22 cellular contexts compared by ENCODE assay signal in the genomic region with DNA sequence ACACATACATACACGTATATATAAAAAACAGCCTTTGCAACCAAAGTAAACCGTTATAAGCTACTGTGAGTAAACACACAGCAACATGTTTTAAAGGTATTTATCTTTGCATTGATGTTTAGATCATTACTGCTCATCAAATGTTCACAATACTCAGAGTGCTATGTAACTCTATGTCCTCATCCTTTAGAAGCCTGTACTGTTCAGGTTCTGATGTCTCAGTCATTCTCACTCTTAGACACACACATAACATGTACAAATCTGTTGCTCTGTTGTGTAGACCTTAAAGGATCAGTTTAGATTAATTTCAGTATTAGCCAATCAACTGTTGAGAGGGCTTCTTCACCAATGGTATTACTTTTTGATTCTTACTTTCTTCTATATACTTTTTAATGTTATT.
DNase-seq lines count a peak whose midpoint lies in the region; ATAC-seq and TF ChIP-seq lines count a peak whose summit lies in the region.
"Had no signal": no experiment of that assay in that cellular context is flagged by ENCODE, and none has a peak within 500 bp of the region (broad histone marks: within the 10 kb centered on the region; RNA-seq: fewer than 3 reads in every experiment).

No MANE protein-coding gene starts in this region.

- no peak for TF ChIP-seq EP300 in transverse colon (IDR thresholded peaks at IDR 0.05; ENCODE audit: low read depth)

- no peaks in the 10 kb centered on the region for H3K9me3 ChIP-seq in left ventricle myocardium inferior (replicated peaks)
- no peaks in the 10 kb centered on the region for H3K9me3 ChIP-seq in right atrium auricular region
- H3K9me3 ChIP-seq in transverse colon: no peaks in the 10 kb centered on the region
- H3K9me3 ChIP-seq in Caco-2: no peaks in the 10 kb centered on the region
- H3K9me3 ChIP-seq: A549, HAP-1, Peyer's patch had no signal

- H3K4me3 Mint-ChIP-seq in activated T-helper 17 cell treated with anti-CD3 and anti-CD28 coated beads, Interleukin-2, amount 50 U/mL, for 72 hours: peak overlapping the region; percentile 33
- no peak overlapping the region for H3K4me3 Mint-ChIP-seq in natural killer cell
- no peak overlapping the region for H3K4me3 Mint-ChIP-seq in Caco-2 (ENCODE audit: unreplicated experiment)

- intact Hi-C loops in left ventricle myocardium inferior (cut with micrococcal nuclease): loop anchor here (5.0 kb wide), 1 partner anchor 83 kb away; no protein-coding TSS in a partner anchor
- intact Hi-C loops in natural killer cell (cut with micrococcal nuclease): no loop called here
- intact Hi-C loops in transverse colon (cut with DNase I; ENCODE audit: low total_unique reads): no loop called here
- intact Hi-C loops in Caco-2 (cut with micrococcal nuclease; ENCODE audit: unreplicated experiment): loop anchor here (5.0 kb wide), 1 partner anchor 1708 kb away; no protein-coding TSS in a partner anchor

- DNase-seq in left ventricle myocardium inferior (no peak), right atrium auricular region (ENCODE audit: low spot score) (no peak), natural killer cell (no peak), transverse colon (no peak), GM10266 (ENCODE audit: extremely low spot score) (no peak), Caco-2 (no peak)
- DNase-seq: CD4-positive, CD25-positive, alpha-beta regulatory T cell; COR-L47; DMS 273 treated with DMSO at 0.1 percent for 48 hours; DMS79 treated with DMSO at 0.1 percent for 48 hours; NCI-H1105 treated with DMSO at 0.1 percent for 48 hours; NCI-H2081; NCI-H2171; NCI-H345; NCI-H524 treated with DMSO at 0.1 percent for 48 hours; NCI-H82; Peyer's patch had no signal

- H3K27me3 Mint-ChIP-seq in activated T-helper 17 cell treated with anti-CD3 and anti-CD28 coated beads, Interleukin-2, amount 50 U/mL, for 72 hours: no peaks in the 10 kb centered on the region
- H3K27me3 Mint-ChIP-seq in natural killer cell (ENCODE audit: low read depth in 2 of 2) (no peaks in the 10 kb centered on the region), Caco-2 (ENCODE audit: insufficient read depth, unreplicated experiment) (no peaks in the 10 kb centered on the region)
- H3K27me3 Mint-ChIP-seq: CD4-positive, CD25-positive, alpha-beta regulatory T cell had no signal

- no peak for TF ChIP-seq POLR2A in transverse colon (IDR thresholded peaks at IDR 0.05)

- 71 to 79% methylated on average over 2 of the region's 2 CpGs for WGBS in transverse colon (ENCODE audit: low coverage in 1 of 2), 2 donors

- POLR2A ChIA-PET in Caco-2 (lab: Charles Lee): no interaction called here

- peaks cover 5% of the 10 kb centered on the region for H3K36me3 Mint-ChIP-seq in activated T-helper 17 cell treated with anti-CD3 and anti-CD28 coated beads, Interleukin-2, amount 50 U/mL, for 72 hours (ENCODE audit: low read depth)
- H3K36me3 Mint-ChIP-seq in natural killer cell (no peaks in the 10 kb centered on the region), Caco-2 (ENCODE audit: insufficient read depth, unreplicated experiment) (peaks cover 10% of the 10 kb centered on the region)
- H3K36me3 Mint-ChIP-seq: CD4-positive, CD25-positive, alpha-beta regulatory T cell had no signal

- H3K9me3 Mint-ChIP-seq in activated T-helper 17 cell treated with anti-CD3 and anti-CD28 coated beads, Interleukin-2, amount 50 U/mL, for 72 hours: no peaks in the 10 kb centered on the region
- no peaks in the 10 kb centered on the region for H3K9me3 Mint-ChIP-seq in natural killer cell
- no peaks in the 10 kb centered on the region for H3K9me3 Mint-ChIP-seq in Caco-2 (ENCODE audit: unreplicated experiment)
- H3K9me3 Mint-ChIP-seq: CD4-positive, CD25-positive, alpha-beta regulatory T cell had no signal

- H3K4me1 Mint-ChIP-seq in activated T-helper 17 cell treated with anti-CD3 and anti-CD28 coated beads, Interleukin-2, amount 50 U/mL, for 72 hours: peaks cover 45% of the 10 kb centered on the region
- H3K4me1 Mint-ChIP-seq in natural killer cell (peaks cover 76% of the 10 kb centered on the region in 2 donors), Caco-2 (ENCODE audit: low read depth, unreplicated experiment) (no peaks in the 10 kb centered on the region)

- TF ChIP-seq CTCF in left ventricle myocardium inferior (IDR thresholded peaks at IDR 0.05; ENCODE audit: borderline replicate concordance) (no peak), right atrium auricular region (IDR thresholded peaks at IDR 0.05) (no peak), natural killer cell (IDR thresholded peaks at IDR 0.05) (no peak), transverse colon (IDR thresholded peaks at IDR 0.05) (no peak), GM10266 (IDR thresholded peaks at IDR 0.05; ENCODE audit: control insufficient read depth, insufficient read depth, low read depth, missing control alignments) (no peak), Caco-2 (IDR thresholded peaks at IDR 0.05; ENCODE audit: insufficient read depth in 1 of 2, low read depth in 1 of 2, low read length in 1 of 2, severe bottlenecking in 1 of 2, unreplicated experiment in 1 of 2) (no peak)

- H3K27ac ChIP-seq in left ventricle myocardium inferior (replicated peaks): peak overlapping the region; percentile 54
- no peak overlapping the region for H3K27ac ChIP-seq in right atrium auricular region
- peak overlapping the region in 3 of 4 donors; percentile 22 to 59 (median 52) for H3K27ac ChIP-seq in transverse colon
- H3K27ac ChIP-seq: A549, KMS-11, Peyer's patch had no signal

- ATAC-seq in activated T-helper 17 cell treated with anti-CD3 and anti-CD28 coated beads, Interleukin-2, amount 50 U/mL, for 72 hours (replicated peaks): peak; percentile 44
- ATAC-seq in natural killer cell (no peak), GM19035 (IDR thresholded peaks at IDR 0.05; ENCODE audit: unreplicated experiment) (no peak)
- ATAC-seq: A549 had no signal

- no peaks in the 10 kb centered on the region for H3K36me3 ChIP-seq in left ventricle myocardium inferior
- H3K36me3 ChIP-seq in right atrium auricular region: no peaks in the 10 kb centered on the region
- no peaks in the 10 kb centered on the region for H3K36me3 ChIP-seq in transverse colon
- no peaks in the 10 kb centered on the region for H3K36me3 ChIP-seq in Caco-2 (ENCODE audit: control insufficient read depth, insufficient read depth, low read length)
- H3K36me3 ChIP-seq: HAP-1, Peyer's patch had no signal

- H3K27ac Mint-ChIP-seq in activated T-helper 17 cell treated with anti-CD3 and anti-CD28 coated beads, Interleukin-2, amount 50 U/mL, for 72 hours: peak overlapping the region; percentile 45
- peak overlapping the region; percentile 56 to 80 for H3K27ac Mint-ChIP-seq in natural killer cell
- no peak overlapping the region for H3K27ac Mint-ChIP-seq in Caco-2 (ENCODE audit: unreplicated experiment)

- H3K27me3 ChIP-seq in left ventricle myocardium inferior (ENCODE audit: low read depth) (no peaks in the 10 kb centered on the region), right atrium auricular region (no peaks in the 10 kb centered on the region), transverse colon (no peaks in the 10 kb centered on the region), Caco-2 (replicated peaks; ENCODE audit: control insufficient read depth, insufficient read depth, low read length) (no peaks in the 10 kb centered on the region)
- H3K27me3 ChIP-seq: Peyer's patch had no signal

- CTCF ChIA-PET in Caco-2 (lab: Charles Lee): no interaction called here

- H3K4me3 ChIP-seq in left ventricle myocardium inferior (no peak overlapping the region), right atrium auricular region (no peak overlapping the region), transverse colon (no peak overlapping the region), Caco-2 (ENCODE audit: low read depth, low read length) (no peak overlapping the region)
- H3K4me3 ChIP-seq: A549, HAP-1, Peyer's patch had no signal

- BruUV-seq in Caco-2 (replicated peaks; lab: Mats Ljungman, UMichigan): no TSS peak

- H3K4me1 ChIP-seq in left ventricle myocardium inferior (peaks cover 99% of the 10 kb centered on the region), right atrium auricular region (peaks cover 0 to 76% of the 10 kb centered on the region in 2 donors), transverse colon (peaks cover 0 to 46% (median 16%) of the 10 kb centered on the region in 4 donors), Caco-2 (no peaks in the 10 kb centered on the region)
- H3K4me1 ChIP-seq: HAP-1 had no signal

- in situ Hi-C loops in transverse colon (cut with MboI; ENCODE audit: low pct_ligation_motif_present in 1 of 4, low pct_unique_long_range_greater_than_20kb in 1 of 4, low sequenced_read_pairs in 3 of 4): no loop called here

Comparison
In these comparisons a context has a peak if more than half of its experiments do, and no peak if none do; other contexts are left out.
1. H3K27ac ChIP-seq: peak in left ventricle myocardium inferior (single experiment) and transverse colon (3 of 4); none in right atrium auricular region (0 of 2).
2. intact Hi-C loops: an anchor here in left ventricle myocardium inferior (5.0 kb wide) and Caco-2 (5.0 kb wide); none called in natural killer cell and transverse colon.